8 cellular contexts compared by ENCODE assay signal in the genomic region with DNA sequence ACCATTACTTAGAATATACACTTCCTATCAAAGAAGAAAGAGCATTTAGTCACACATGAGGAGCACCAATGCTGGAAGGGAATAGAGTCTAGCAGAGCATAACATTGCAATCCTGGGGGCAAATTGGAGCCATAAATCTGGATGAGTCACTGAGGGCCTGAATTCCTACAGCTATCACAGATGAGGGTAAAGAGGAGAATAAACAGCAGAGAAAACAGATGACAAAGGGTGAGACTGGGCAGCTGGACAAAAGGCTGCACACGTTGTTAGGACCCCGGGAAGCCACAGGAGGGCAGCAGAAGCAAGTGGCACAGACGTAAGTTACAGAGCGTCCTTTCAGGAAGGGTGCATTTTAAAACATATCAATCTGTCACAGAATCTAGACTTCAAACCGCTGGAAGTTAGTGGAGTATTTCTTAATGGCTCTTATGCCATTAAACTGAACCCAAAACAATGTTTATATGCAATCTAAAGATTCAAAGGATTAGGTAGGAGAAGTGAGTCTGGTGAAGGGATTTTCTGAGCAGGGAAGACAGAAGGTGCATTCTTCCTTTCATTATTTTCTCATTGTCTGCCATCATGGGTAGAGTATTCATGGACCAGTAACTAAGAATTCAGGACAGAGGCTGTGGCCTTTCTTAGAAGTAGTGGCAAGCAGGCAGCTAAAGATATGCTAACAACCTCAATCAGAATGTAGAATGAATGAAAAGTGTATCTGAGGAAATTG.
A peak's percentile ranks its signal among the peaks of the same experiment; 100 is the strongest.
DNase-seq lines count a peak whose midpoint lies in the region; ATAC-seq and TF ChIP-seq lines count a peak whose summit lies in the region.

No MANE protein-coding gene starts in this region.

- DNase-seq in Calu3 (peak; percentile 68), NCI-H2196 (lab: John Stamatoyannopoulos, UW; ENCODE audit: unreplicated experiment) (peak; percentile 70), fibroblast of the conjunctiva (ENCODE audit: low read depth) (peak; percentile 77), occipital lobe (lab: John Stamatoyannopoulos, UW) (peak; percentile 10), activated gamma-delta T cell (lab: John Stamatoyannopoulos, UW) (no peak)

- peak; percentile 59 for TF ChIP-seq CTCF in Calu3 (IDR thresholded peaks at IDR 0.05; ENCODE audit: unreplicated experiment)
- TF ChIP-seq CTCF in WI38 (IDR thresholded peaks at IDR 0.05; ENCODE audit: low read depth, low read length) = peak; percentile 75

- H3K36me3 Mint-ChIP-seq in Calu3 (ENCODE audit: insufficient read depth, unreplicated experiment) = no peaks in the 10 kb centered on the region

- no peaks in the 10 kb centered on the region for H3K9me3 Mint-ChIP-seq in Calu3 (ENCODE audit: low read depth, unreplicated experiment)

- no peak overlapping the region for H3K4me3 Mint-ChIP-seq in Calu3 (ENCODE audit: low read depth, unreplicated experiment)

- CTCF ChIA-PET in Calu3 (lab: Charles Lee) = interaction anchor here (1.0 to 1.1 kb wide), 4 partner anchors 27 to 527 kb away, joined by 3 to 5 read pairs (median 4); no protein-coding TSS in a partner anchor

- no peaks in the 10 kb centered on the region for H3K27me3 Mint-ChIP-seq in Calu3 (ENCODE audit: unreplicated experiment)

- no TSS peak for BruUV-seq in Calu3 (replicated peaks; lab: Mats Ljungman, UMichigan)

- no peak overlapping the region for H3K4me3 ChIP-seq in WI38 (ENCODE audit: low read depth, low read length)

- intact Hi-C loops in Calu3 (cut with micrococcal nuclease; ENCODE audit: unreplicated experiment) = loop anchor here (1.0 to 10.0 kb wide), 3 partner anchors 96 to 414 kb away; no protein-coding TSS in a partner anchor

- no peak overlapping the region for H3K27ac Mint-ChIP-seq in Calu3 (ENCODE audit: unreplicated experiment)

- peaks cover 8% of the 10 kb centered on the region for H3K4me1 Mint-ChIP-seq in Calu3 (ENCODE audit: low read depth, unreplicated experiment)

- ATAC-seq in GM19324 (IDR thresholded peaks at IDR 0.05; ENCODE audit: low FRiP score, unreplicated experiment) (peak; percentile 84), HG03139 (IDR thresholded peaks at IDR 0.05; ENCODE audit: unreplicated experiment) (peak; percentile 86)
